4 cellular contexts compared by ENCODE assay signal in genomic region chr6:24113891-24114290, GRCh38.
TF ChIP-seq lines count a peak whose summit lies in the region.

No MANE protein-coding gene starts in this region.

TF ChIP-seq in HepG2, 621 proteins besides CTCF, POLR2A, EP300 and RAD21:
- no peak for TF ChIP-seq ZNF362 (CRISPR knock-in tag; IDR thresholded peaks at IDR 0.05; ENCODE audit: borderline replicate concordance)
- peak; percentile 88 to 95; a peak in 3 of 4 replicates for TF ChIP-seq MAFK (conservative IDR thresholded peaks at IDR 0.05 in 1 of 2, IDR thresholded peaks at IDR 0.05 in 1 of 2; ENCODE audit: low read length in 2 of 2)
- TF ChIP-seq MAFF (IDR thresholded peaks at IDR 0.05; ENCODE audit: low read depth, low read length): peak; percentile 93
TF ChIP-seq in HepG2: peak in this region for 2.

TF ChIP-seq in A549, 52 proteins besides CTCF, POLR2A, EP300 and RAD21:
- TF ChIP-seq EHMT2 (IDR thresholded peaks at IDR 0.05; ENCODE audit: low read depth) (no peak), MAFK (IDR thresholded peaks at IDR 0.05; ENCODE audit: partially characterized antibody) (peak; percentile 68)

TF ChIP-seq in IMR-90, 13 proteins besides CTCF, POLR2A, EP300 and RAD21:
- TF ChIP-seq MAFK (IDR thresholded peaks at IDR 0.05; ENCODE audit: low read depth, low read length) (peak; percentile 84), USF2 (IDR thresholded peaks at IDR 0.05; ENCODE audit: low read depth, low read length) (no peak)

TF ChIP-seq in K562, 482 proteins besides CTCF, POLR2A, EP300 and RAD21:
- TF ChIP-seq EP400 (IDR thresholded peaks at IDR 0.05) (no peak), RREB1 (CRISPR knock-in tag; IDR thresholded peaks at IDR 0.05) (no peak), ZNF316 (IDR thresholded peaks at IDR 0.05) (peak; percentile 63), C11orf30 (IDR thresholded peaks at IDR 0.05; ENCODE audit: low read depth) (peak; percentile 27; the same call in 1 of the 2 replicates), CLOCK (CRISPR knock-in tag; IDR thresholded peaks at IDR 0.05; ENCODE audit: borderline replicate concordance) (no peak), ZNF146 (CRISPR knock-in tag; IDR thresholded peaks at IDR 0.05; ENCODE audit: unreplicated experiment) (no peak), CEBPG (CRISPR knock-in tag; IDR thresholded peaks at IDR 0.05) (no peak), CEBPG (tag; conservative IDR thresholded peaks at IDR 0.05 in 1 of 2, IDR thresholded peaks at IDR 0.05 in 1 of 2) (no peak), BRD4 (IDR thresholded peaks at IDR 0.05) (no peak), TBP (optimal IDR thresholded peaks at IDR 0.05; ENCODE audit: low read depth, low read length) (no peak), HCFC1 (IDR thresholded peaks at IDR 0.05; ENCODE audit: low read depth, low read length) (no peak), MAFK (IDR thresholded peaks at IDR 0.05; ENCODE audit: low read length) (peak; percentile 59; the same call in 1 of the 2 replicates), GTF2E2 (tag; IDR thresholded peaks at IDR 0.05) (no peak), UBTF (IDR thresholded peaks at IDR 0.05; ENCODE audit: borderline replicate concordance in 1 of 2, low read depth in 2 of 2, low read length in 2 of 2) (no peak), MAFF (IDR thresholded peaks at IDR 0.05; ENCODE audit: low read length) (peak; percentile 66), HINFP (tag; conservative IDR thresholded peaks at IDR 0.05; ENCODE audit: low read depth) (no peak), MAFG (tag; conservative IDR thresholded peaks at IDR 0.05) (peak; percentile 49), SETDB1 (IDR thresholded peaks at IDR 0.05; ENCODE audit: low read length) (no peak), RBM34 (IDR thresholded peaks at IDR 0.05; ENCODE audit: borderline replicate concordance, insufficient read depth, low read length) (no peak), DIDO1 (tag; IDR thresholded peaks at IDR 0.05; ENCODE audit: low read depth) (no peak)
